In genomic region chr10:44864042-44864436, GRCh38 we compare ENCODE assay signal across 8 cellular contexts. TPM values are rescaled to one million over a fixed set of nuclear protein-coding genes. Genes with fewer than 3 reads are reported as not detected.
A peak's percentile ranks its signal among the peaks of the same experiment; 100 is the strongest.
DNase-seq lines count a peak whose midpoint lies in the region; ATAC-seq, FAIRE-seq and TF ChIP-seq lines count a peak whose summit lies in the region.

No MANE protein-coding gene starts in this region.

- peaks cover 7 to 9% of the 10 kb centered on the region in 2 donors for H3K4me1 ChIP-seq in kidney (ENCODE audit: control insufficient read depth in 1 of 2, insufficient read depth in 1 of 2, low read depth in 1 of 2, low read length in 2 of 2)

- H3K9me3 ChIP-seq in kidney (ENCODE audit: control insufficient read depth in 1 of 2, low read length in 2 of 2), result no peaks in the 10 kb centered on the region

- TF ChIP-seq CTCF in AG10803 (conservative IDR thresholded peaks at IDR 0.05; ENCODE audit: low read length), result no peak
- no peak for TF ChIP-seq CTCF in kidney (IDR thresholded peaks at IDR 0.05; ENCODE audit: borderline replicate concordance, extremely low read depth, insufficient read depth)

- peak overlapping the region; percentile 75 for H3K4me3 ChIP-seq in AG10803 (ENCODE audit: low read length)
- peak overlapping the region; percentile 52 to 77 for H3K4me3 ChIP-seq in kidney (ENCODE audit: low read length in 2 of 2)

- no peaks in the 10 kb centered on the region for H3K36me3 ChIP-seq in kidney (ENCODE audit: control insufficient read depth in 1 of 2, insufficient read depth in 2 of 2, low read length in 2 of 2)

- intact Hi-C loops in kidney (cut with DNase I), result loop anchor here (10.0 kb wide), 1 partner anchor 1189 kb away; no protein-coding TSS in a partner anchor

- peak; percentile 48 for ATAC-seq in HG03520 (IDR thresholded peaks at IDR 0.05; ENCODE audit: unreplicated experiment)
- no peak for ATAC-seq in GM18520 (IDR thresholded peaks at IDR 0.05; ENCODE audit: unreplicated experiment)

- H3K27ac ChIP-seq in kidney (ENCODE audit: low read depth in 2 of 2, low read length in 2 of 2), result peak overlapping the region in 1 of 2 donors; percentile 52

- DNase-seq in AG10803 (ENCODE audit: low read depth) (peak; percentile 25), astrocyte of the hippocampus (ENCODE audit: low read depth, low spot score) (peak; percentile 39), kidney (no peak), superior temporal gyrus (ENCODE audit: extremely low spot score) (peak; percentile 48), middle frontal gyrus (ENCODE audit: extremely low spot score, low spot score) (no peak)
- DNase-seq in effector CD8-positive, alpha-beta T cell (lab: John Stamatoyannopoulos, UW), result no peak

- peak overlapping the region in 1 of 2 donors; percentile 51 for H3K9ac ChIP-seq in kidney (ENCODE audit: low read length in 2 of 2)

- no peak for FAIRE-seq in kidney (lab: Jason Lieb, UNC)

RNA-seq across cellular contexts. Expression of gene TMEM72, which starts 47.1 kb away (rescaled TPM):
- total RNA-seq in kidney, result 19.3 TPM
- 127 TPM for polyA plus RNA-seq in kidney (ENCODE audit: insufficient read depth, low read depth, low replicate concordance)

Comparison
In these comparisons a context has a peak if more than half of its experiments do, and no peak if none do; other contexts are left out.
1. DNase-seq: peak in AG10803 (single experiment), astrocyte of the hippocampus (single experiment) and superior temporal gyrus (single experiment); none in kidney (single experiment), middle frontal gyrus (single experiment) and effector CD8-positive, alpha-beta T cell (single experiment).